11 cellular contexts compared by ENCODE assay signal in the genomic region with DNA sequence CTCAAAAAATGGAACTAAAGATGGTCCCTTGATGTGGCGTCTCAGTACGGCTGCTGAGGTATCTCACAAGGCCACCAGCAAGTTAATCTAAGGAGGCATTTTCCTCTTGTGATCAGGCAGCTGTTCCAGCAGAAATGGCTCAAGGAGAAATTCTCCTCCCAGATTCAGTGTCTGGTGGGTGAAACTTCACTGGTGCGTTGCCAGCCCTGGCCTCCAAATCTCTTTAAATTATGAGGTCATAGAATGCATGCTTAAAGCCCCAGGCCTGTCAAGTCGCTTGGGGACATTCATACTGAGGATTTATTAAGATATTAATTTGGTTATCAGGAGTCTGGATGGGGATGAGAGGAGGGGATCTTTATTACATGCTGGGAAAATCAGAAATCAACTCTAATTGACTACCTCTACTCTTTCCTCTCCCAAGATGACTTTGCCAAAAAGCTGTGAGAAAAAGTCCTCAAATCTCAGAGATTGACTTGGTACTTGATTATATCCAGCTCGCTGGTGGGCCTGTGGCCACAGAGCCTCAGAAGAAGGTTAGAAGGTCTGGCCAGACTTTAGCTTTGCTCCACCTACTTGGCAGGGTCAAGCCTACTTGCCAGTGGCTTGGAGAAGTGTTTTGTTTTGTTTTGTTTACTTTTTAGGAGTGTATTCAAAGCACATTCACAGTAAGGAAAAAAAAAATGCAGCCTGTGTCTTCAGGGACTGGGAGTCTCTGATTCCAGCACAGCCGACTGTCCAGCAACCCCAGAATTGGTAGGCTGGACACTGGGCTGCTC.
A peak's percentile ranks its signal among the peaks of the same experiment; 100 is the strongest.
DNase-seq lines count a peak whose midpoint lies in the region; ATAC-seq and TF ChIP-seq lines count a peak whose summit lies in the region.
"Had no signal": no experiment of that assay in that cellular context is flagged by ENCODE, and none has a peak within 500 bp of the region (broad histone marks: within the 10 kb centered on the region; RNA-seq: fewer than 3 reads in every experiment).

No MANE protein-coding gene starts in this region.

- CTCF ChIA-PET in activated CD4-positive, alpha-beta T cell treated with anti-CD3 and anti-CD28 coated beads for 36 hours (lab: Charles Lee): interaction anchor here (1.5 kb wide), 1 partner anchor 10 kb away, joined by 6 read pairs; no protein-coding TSS in a partner anchor

- H3K27me3 ChIP-seq in adrenal gland (no peaks in the 10 kb centered on the region), layer of hippocampus (ENCODE audit: control insufficient read depth, insufficient read depth, low read length) (no peaks in the 10 kb centered on the region), spleen (replicated peaks in 1 of 7) (no peaks in the 10 kb centered on the region)
- H3K27me3 ChIP-seq: suprapubic skin had no signal

- peaks cover 43% of the 10 kb centered on the region for H3K36me3 Mint-ChIP-seq in activated CD4-positive, alpha-beta T cell treated with anti-CD3 and anti-CD28 coated beads for 36 hours (ENCODE audit: low read depth)

- H3K27me3 Mint-ChIP-seq in activated CD4-positive, alpha-beta T cell treated with anti-CD3 and anti-CD28 coated beads for 36 hours: no peaks in the 10 kb centered on the region

- intact Hi-C loops in activated CD4-positive, alpha-beta T cell treated with anti-CD3 and anti-CD28 coated beads for 36 hours (cut with DNase I, micrococcal nuclease): loop anchor here in 1 of 2 experiments (1.0 kb wide), 1 partner anchor 9 kb away; no protein-coding TSS in a partner anchor
- intact Hi-C loops in adrenal gland (cut with DNase I) (no loop called here), spleen (cut with DNase I; ENCODE audit: low total_unique reads) (loop anchor here (10.0 kb wide), 1 partner anchor 60 kb away; no protein-coding TSS in a partner anchor)

- WGBS in adrenal gland, 4 donors: 37 to 53% (median 44%) methylated on average over 6 of the region's 6 CpGs
- WGBS in spleen, 5 donors: 73 to 86% (median 83%) methylated on average over 6 of the region's 6 CpGs

- H3K27ac Mint-ChIP-seq in activated CD4-positive, alpha-beta T cell treated with anti-CD3 and anti-CD28 coated beads for 36 hours: peak overlapping the region; percentile 70

- DNase-seq in activated CD4-positive, alpha-beta T cell treated with anti-CD3 and anti-CD28 coated beads for 36 hours: no peak
- no peak for DNase-seq in activated CD4-positive, alpha-beta T cell treated with anti-CD3 and anti-CD28 coated beads, Interleukin-2, amount 50 U/mL, for 1 hour
- DNase-seq in adrenal gland: peak in 4 of 7 donors; percentile 30 to 72 (median 58)
- DNase-seq in spleen: no peak
- no peak for DNase-seq in dermis blood vessel endothelial cell
- DNase-seq: mesendoderm had no signal

- no peak overlapping the region for H3K4me3 Mint-ChIP-seq in activated CD4-positive, alpha-beta T cell treated with anti-CD3 and anti-CD28 coated beads for 36 hours

- peaks cover 93% of the 10 kb centered on the region for H3K4me1 Mint-ChIP-seq in activated CD4-positive, alpha-beta T cell treated with anti-CD3 and anti-CD28 coated beads for 36 hours

- TF ChIP-seq POLR2A in adrenal gland (IDR thresholded peaks at IDR 0.05): peak in 1 of 2 donors; percentile 7
- no peak for TF ChIP-seq POLR2A in spleen (IDR thresholded peaks at IDR 0.05)

- ATAC-seq in activated CD4-positive, alpha-beta T cell treated with anti-CD3 and anti-CD28 coated beads for 36 hours: no peak
- ATAC-seq in HG02642 (IDR thresholded peaks at IDR 0.05; ENCODE audit: poor library complexity, unreplicated experiment) (no peak), GM21390 (IDR thresholded peaks at IDR 0.05; ENCODE audit: unreplicated experiment) (no peak)

- H3K9me3 Mint-ChIP-seq in activated CD4-positive, alpha-beta T cell treated with anti-CD3 and anti-CD28 coated beads for 36 hours (ENCODE audit: low read depth): no peaks in the 10 kb centered on the region
- H3K9me3 Mint-ChIP-seq: activated T-helper 2 cell treated with anti-CD3 and anti-CD28 coated beads, Interferon-gamma antibody, Interleukin-2, Interleukin-4, amounts not matched to agents 10 μg/mL and 5 μg/mL and 100 μg/mL, durations not matched to agents 14 hours and 24 hours and 36 hours had no signal

- peaks cover 0 to 6% of the 10 kb centered on the region in 2 donors for H3K36me3 ChIP-seq in adrenal gland (replicated peaks in 1 of 2)
- peaks cover 0 to 83% (median 6%) of the 10 kb centered on the region in 6 donors for H3K36me3 ChIP-seq in spleen

- POLR2A ChIA-PET in activated CD4-positive, alpha-beta T cell treated with anti-CD3 and anti-CD28 coated beads for 36 hours (lab: Charles Lee): interaction anchor here (0.7 kb wide), 2 partner anchors 10 to 25 kb away, joined by 3 read pairs; no protein-coding TSS in a partner anchor

- H3K9me3 ChIP-seq in adrenal gland (replicated peaks in 1 of 3): no peaks in the 10 kb centered on the region
- H3K9me3 ChIP-seq in spleen: no peaks in the 10 kb centered on the region
- H3K9me3 ChIP-seq: suprapubic skin had no signal

- peak overlapping the region; percentile 35 to 92 (median 88) for H3K27ac ChIP-seq in adrenal gland
- H3K27ac ChIP-seq in layer of hippocampus (ENCODE audit: low read depth, low read length): peak overlapping the region; percentile 36
- peak overlapping the region in 5 of 8 donors; percentile 16 to 63 (median 23) for H3K27ac ChIP-seq in spleen
- H3K27ac ChIP-seq: suprapubic skin had no signal

- H3K4me1 ChIP-seq in adrenal gland (replicated peaks in 1 of 2) (peaks cover 46 to 78% of the 10 kb centered on the region in 2 donors), spleen (peaks cover 37 to 100% (median 93%) of the 10 kb centered on the region in 6 donors)

- no peak overlapping the region for H3K4me3 ChIP-seq in adrenal gland
- H3K4me3 ChIP-seq in spleen: no peak overlapping the region
- H3K4me3 ChIP-seq: suprapubic skin had no signal

- no peak for TF ChIP-seq CTCF in adrenal gland (IDR thresholded peaks at IDR 0.05)
- no peak for TF ChIP-seq CTCF in spleen (IDR thresholded peaks at IDR 0.05 in 8 of 11, conservative IDR thresholded peaks at IDR 0.05 in 3 of 11)

Comparison
In these comparisons a context has a peak if more than half of its experiments do, and no peak if none do; other contexts are left out.
1. DNase-seq: peak in adrenal gland (4 of 7); none in activated CD4-positive, alpha-beta T cell treated with anti-CD3 and anti-CD28 coated beads for 36 hours (single experiment), activated CD4-positive, alpha-beta T cell treated with anti-CD3 and anti-CD28 coated beads, Interleukin-2, amount 50 U/mL, for 1 hour (single experiment), spleen (single experiment) and dermis blood vessel endothelial cell (single experiment).
2. H3K27ac ChIP-seq: peak in every context shown above with its lines; median percentile 88 in adrenal gland; 36 in layer of hippocampus; 23 in spleen.